1 cellular context compared by ENCODE assay signal in genomic region chr16:74666010-74666421, GRCh38.
A peak's percentile ranks its signal among the peaks of the same experiment; 100 is the strongest.
TF ChIP-seq lines count a peak whose summit lies in the region.

No MANE protein-coding gene starts in this region.

TF ChIP-seq in HepG2, 621 proteins besides CTCF, POLR2A, EP300 and RAD21:
- TF ChIP-seq YEATS4 (CRISPR knock-in tag; IDR thresholded peaks at IDR 0.05; ENCODE audit: borderline replicate concordance), result no peak
- no peak for TF ChIP-seq MXI1 (IDR thresholded peaks at IDR 0.05; ENCODE audit: borderline replicate concordance, low read depth, low read length)
- TF ChIP-seq HNRNPK (IDR thresholded peaks at IDR 0.05; ENCODE audit: low read depth, low read length, poor library complexity, severe bottlenecking), result peak; percentile 17
- TF ChIP-seq ZNF674 (CRISPR knock-in tag; IDR thresholded peaks at IDR 0.05; ENCODE audit: low read depth), result 0 out of 2 replicates have a peak, but pooled peaks have one; percentile 35
- no peak for TF ChIP-seq ZNF296 (CRISPR knock-in tag; conservative IDR thresholded peaks at IDR 0.05)
- TF ChIP-seq, protein P1, sequence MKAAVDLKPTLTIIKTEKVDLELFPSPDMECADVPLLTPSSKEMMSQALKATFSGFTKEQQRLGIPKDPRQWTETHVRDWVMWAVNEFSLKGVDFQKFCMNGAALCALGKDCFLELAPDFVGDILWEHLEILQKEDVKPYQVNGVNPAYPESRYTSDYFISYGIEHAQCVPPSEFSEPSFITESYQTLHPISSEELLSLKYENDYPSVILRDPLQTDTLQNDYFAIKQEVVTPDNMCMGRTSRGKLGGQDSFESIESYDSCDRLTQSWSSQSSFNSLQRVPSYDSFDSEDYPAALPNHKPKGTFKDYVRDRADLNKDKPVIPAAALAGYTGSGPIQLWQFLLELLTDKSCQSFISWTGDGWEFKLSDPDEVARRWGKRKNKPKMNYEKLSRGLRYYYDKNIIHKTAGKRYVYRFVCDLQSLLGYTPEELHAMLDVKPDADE (CRISPR knock-in tag; IDR thresholded peaks at IDR 0.05), result 0 out of 2 replicates have a peak, but pooled peaks have one; percentile 7
